In the genomic region with DNA sequence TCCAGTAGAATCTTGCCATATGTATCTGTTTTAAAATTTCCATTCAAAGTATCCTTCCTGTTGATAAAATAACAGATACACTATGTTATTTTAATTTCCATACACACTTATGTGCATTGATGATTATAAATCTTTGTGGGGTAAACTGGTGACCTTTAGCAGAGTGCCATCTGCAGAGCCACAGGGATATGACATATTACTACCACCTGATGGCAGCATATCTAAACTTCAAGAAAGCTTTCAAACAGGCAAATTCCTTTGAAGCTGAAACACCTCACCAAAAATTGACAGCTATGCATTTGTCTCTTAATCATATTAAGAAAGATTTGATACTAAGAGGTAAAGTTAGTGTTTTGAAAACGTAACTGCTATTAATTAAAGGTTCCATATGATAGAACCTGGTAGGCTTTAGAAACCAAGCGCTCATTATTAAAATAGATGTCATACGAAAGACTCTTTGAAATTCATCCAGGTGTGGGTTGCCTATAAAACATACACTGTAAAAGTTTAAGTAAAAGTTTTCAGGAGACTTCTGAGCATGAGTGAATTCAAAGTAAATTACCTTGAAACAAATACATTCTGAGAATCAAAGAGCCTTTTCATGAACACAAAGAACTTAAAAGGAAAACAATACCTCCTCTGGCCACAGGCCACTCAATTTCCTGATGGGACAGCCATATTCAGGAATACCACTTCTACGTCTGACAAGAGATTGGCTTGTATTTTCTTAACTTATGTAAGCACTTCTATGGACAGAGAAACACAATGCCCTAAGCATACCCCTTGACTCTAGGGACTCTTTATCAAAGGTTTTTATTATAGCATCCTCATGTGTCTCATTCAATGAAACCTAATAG, we compare ENCODE assay signal across 8 cellular contexts.
DNase-seq lines count a peak whose midpoint lies in the region; ATAC-seq and TF ChIP-seq lines count a peak whose summit lies in the region.

No MANE protein-coding gene starts in this region.

- H3K27me3 Mint-ChIP-seq in neural crest cell (ENCODE audit: low read depth): no peaks in the 10 kb centered on the region

- H3K27ac ChIP-seq in 22Rv1: no peak overlapping the region

- DNase-seq in Daoy (ENCODE audit: low read depth) (peak; percentile 23), KBM-7 (peak; percentile 60), erythroblast (lab: John Stamatoyannopoulos, UW) (peak; percentile 48 to 55), neural crest cell (ENCODE audit: low read depth, low spot score) (no peak)
- DNase-seq in NK-92 treated with Interleukin-12 subunit alpha and Interleukin-12 subunit beta, amount 100 ng/mL, for 24 hours (lab: John Stamatoyannopoulos, UW): no peak

- no peak for TF ChIP-seq POLR2A in erythroblast (IDR thresholded peaks at IDR 0.05; ENCODE audit: low read length)

- ATAC-seq in GM21723 (IDR thresholded peaks at IDR 0.05; ENCODE audit: unreplicated experiment): peak; percentile 95
- peak; percentile 79 for ATAC-seq in SK-N-SH treated with all-trans-retinoic acid at 6 μM for 48 hours

- peaks cover 6% of the 10 kb centered on the region for H3K4me1 Mint-ChIP-seq in neural crest cell

- no peaks in the 10 kb centered on the region for H3K9me3 Mint-ChIP-seq in neural crest cell

- TF ChIP-seq CTCF in 22Rv1 (IDR thresholded peaks at IDR 0.05) (peak; percentile 80), neural crest cell (conservative IDR thresholded peaks at IDR 0.05) (peak; percentile 69)

- H3K27ac Mint-ChIP-seq in neural crest cell (ENCODE audit: unreplicated experiment): no peak overlapping the region

- in situ Hi-C loops in KBM-7 (cut with MboI; ENCODE audit: low pct_unique_long_range_greater_than_20kb, low sequenced_read_pairs): no loop called here

- H3K36me3 Mint-ChIP-seq in neural crest cell (ENCODE audit: low read depth): no peaks in the 10 kb centered on the region

- H3K4me3 Mint-ChIP-seq in neural crest cell: no peak overlapping the region

TF ChIP-seq in SK-N-SH treated with all-trans-retinoic acid at 6 μM for 48 hours, 23 proteins besides CTCF, POLR2A, EP300 and RAD21:
- TF ChIP-seq SNAI2 (CRISPR knock-in tag; IDR thresholded peaks at IDR 0.05): no peak
- no peak for TF ChIP-seq PATZ1 (CRISPR knock-in tag; IDR thresholded peaks at IDR 0.05; ENCODE audit: borderline replicate concordance)
- TF ChIP-seq CSDC2 (CRISPR knock-in tag; IDR thresholded peaks at IDR 0.05): no peak
- TF ChIP-seq ZNF565 (CRISPR knock-in tag; conservative IDR thresholded peaks at IDR 0.05; ENCODE audit: low read depth): no peak
- TF ChIP-seq TOX (CRISPR knock-in tag; IDR thresholded peaks at IDR 0.05; ENCODE audit: borderline replicate concordance): no peak
- TF ChIP-seq GLIS3 (CRISPR knock-in tag; IDR thresholded peaks at IDR 0.05): no peak
- TF ChIP-seq, protein P1, sequence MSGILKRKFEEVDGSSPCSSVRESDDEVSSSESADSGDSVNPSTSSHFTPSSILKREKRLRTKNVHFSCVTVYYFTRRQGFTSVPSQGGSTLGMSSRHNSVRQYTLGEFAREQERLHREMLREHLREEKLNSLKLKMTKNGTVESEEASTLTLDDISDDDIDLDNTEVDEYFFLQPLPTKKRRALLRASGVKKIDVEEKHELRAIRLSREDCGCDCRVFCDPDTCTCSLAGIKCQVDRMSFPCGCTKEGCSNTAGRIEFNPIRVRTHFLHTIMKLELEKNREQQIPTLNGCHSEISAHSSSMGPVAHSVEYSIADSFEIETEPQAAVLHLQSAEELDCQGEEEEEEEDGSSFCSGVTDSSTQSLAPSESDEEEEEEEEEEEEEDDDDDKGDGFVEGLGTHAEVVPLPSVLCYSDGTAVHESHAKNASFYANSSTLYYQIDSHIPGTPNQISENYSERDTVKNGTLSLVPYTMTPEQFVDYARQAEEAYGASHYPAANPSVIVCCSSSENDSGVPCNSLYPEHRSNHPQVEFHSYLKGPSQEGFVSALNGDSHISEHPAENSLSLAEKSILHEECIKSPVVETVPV (CRISPR knock-in tag; IDR thresholded peaks at IDR 0.05): no peak
- TF ChIP-seq ZNF70 (CRISPR knock-in tag; IDR thresholded peaks at IDR 0.05): no peak
- TF ChIP-seq ZFP30 (CRISPR knock-in tag; IDR thresholded peaks at IDR 0.05): no peak
- no peak for TF ChIP-seq PPARA (CRISPR knock-in tag; IDR thresholded peaks at IDR 0.05; ENCODE audit: borderline replicate concordance)
- no peak for TF ChIP-seq OSR1 (CRISPR knock-in tag; IDR thresholded peaks at IDR 0.05)
- no peak for TF ChIP-seq ZNF8 (CRISPR knock-in tag; IDR thresholded peaks at IDR 0.05)

Comparison
In these comparisons a context has a peak if more than half of its experiments do, and no peak if none do; other contexts are left out.
1. DNase-seq: peak in Daoy (single experiment), KBM-7 (single experiment) and erythroblast (2 of 2); none in neural crest cell (single experiment) and NK-92 treated with Interleukin-12 subunit alpha and Interleukin-12 subunit beta, amount 100 ng/mL, for 24 hours (single experiment).